In genomic region chr10:29734640-29734979, GRCh38 we compare ENCODE assay signal across 8 cellular contexts.
DNase-seq lines count a peak whose midpoint lies in the region.

No MANE protein-coding gene starts in this region.

- peak overlapping the region; percentile 98 for H3K27ac ChIP-seq in stomach smooth muscle (ENCODE audit: low read length)

- H3K27me3 ChIP-seq in stomach smooth muscle (ENCODE audit: control insufficient read depth in 1 of 2, insufficient read depth in 2 of 2, low read length in 2 of 2): no peaks in the 10 kb centered on the region

- peak overlapping the region; percentile 80 for H3K4me3 Mint-ChIP-seq in activated naive CD8-positive, alpha-beta T cell treated with anti-CD3 and anti-CD28 coated beads for 36 hours
- H3K4me3 Mint-ChIP-seq in immature natural killer cell: peak overlapping the region; percentile 75 to 86 (median 82)

- H3K27ac Mint-ChIP-seq in activated naive CD8-positive, alpha-beta T cell treated with anti-CD3 and anti-CD28 coated beads for 36 hours: peak overlapping the region; percentile 39
- peak overlapping the region in 5 of 6 donors; percentile 18 to 58 (median 53) for H3K27ac Mint-ChIP-seq in immature natural killer cell

- H3K9me3 ChIP-seq in stomach smooth muscle (ENCODE audit: control insufficient read depth in 2 of 2, low read length in 2 of 2): no peaks in the 10 kb centered on the region

- H3K4me1 ChIP-seq in stomach smooth muscle (ENCODE audit: control insufficient read depth, insufficient read depth, low read length): peaks cover 43% of the 10 kb centered on the region

- H3K9ac ChIP-seq in stomach smooth muscle (ENCODE audit: low read length in 2 of 2): peak overlapping the region; percentile 67 to 98

- peak overlapping the region; percentile 48 to 95 for H3K4me3 ChIP-seq in stomach smooth muscle (ENCODE audit: low read length in 2 of 2)

- peaks cover 3% of the 10 kb centered on the region for H3K36me3 Mint-ChIP-seq in activated naive CD8-positive, alpha-beta T cell treated with anti-CD3 and anti-CD28 coated beads for 36 hours
- no peaks in the 10 kb centered on the region for H3K36me3 Mint-ChIP-seq in immature natural killer cell

- DNase-seq in NOMO-1 treated with DMSO at 0.1 percent for 48 hours (lab: John Stamatoyannopoulos, UW; ENCODE audit: unreplicated experiment) (peak; percentile 32), NOMO-1 treated with dmso at 0.1 percent for 144 hours (lab: John Stamatoyannopoulos, UW; ENCODE audit: unreplicated experiment) (no peak), immature natural killer cell (no peak), NCI-H187 treated with DMSO at 0.1 percent for 48 hours (lab: John Stamatoyannopoulos, UW) (no peak), SIG-M5 treated with dmso at 0.1 percent for 504 hours (lab: John Stamatoyannopoulos, UW; ENCODE audit: unreplicated experiment) (no peak)
- DNase-seq in activated naive CD8-positive, alpha-beta T cell treated with anti-CD3 and anti-CD28 coated beads for 36 hours: no peak
- no peak for DNase-seq in stimulated activated CD4-positive, alpha-beta T cell treated with anti-CD3 and anti-CD28 coated beads, Interleukin-4, amount 100 ng/mL, for 24 hours

- peaks cover 13% of the 10 kb centered on the region for H3K27me3 Mint-ChIP-seq in activated naive CD8-positive, alpha-beta T cell treated with anti-CD3 and anti-CD28 coated beads for 36 hours
- peaks cover 0 to 5% (median 3%) of the 10 kb centered on the region in 3 donors for H3K27me3 Mint-ChIP-seq in immature natural killer cell (ENCODE audit: low read depth in 3 of 3)

- H3K36me3 ChIP-seq in stomach smooth muscle (ENCODE audit: control insufficient read depth in 2 of 2, insufficient read depth in 2 of 2, low read length in 2 of 2): no peaks in the 10 kb centered on the region

- no peaks in the 10 kb centered on the region for H3K9me3 Mint-ChIP-seq in activated naive CD8-positive, alpha-beta T cell treated with anti-CD3 and anti-CD28 coated beads for 36 hours
- no peaks in the 10 kb centered on the region for H3K9me3 Mint-ChIP-seq in immature natural killer cell

- peaks cover 33% of the 10 kb centered on the region for H3K4me1 Mint-ChIP-seq in activated naive CD8-positive, alpha-beta T cell treated with anti-CD3 and anti-CD28 coated beads for 36 hours
- peaks cover 18 to 23% of the 10 kb centered on the region in 2 donors for H3K4me1 Mint-ChIP-seq in immature natural killer cell
